Comparison of ENCODE assay signal across 1 cellular context in the genomic region with DNA sequence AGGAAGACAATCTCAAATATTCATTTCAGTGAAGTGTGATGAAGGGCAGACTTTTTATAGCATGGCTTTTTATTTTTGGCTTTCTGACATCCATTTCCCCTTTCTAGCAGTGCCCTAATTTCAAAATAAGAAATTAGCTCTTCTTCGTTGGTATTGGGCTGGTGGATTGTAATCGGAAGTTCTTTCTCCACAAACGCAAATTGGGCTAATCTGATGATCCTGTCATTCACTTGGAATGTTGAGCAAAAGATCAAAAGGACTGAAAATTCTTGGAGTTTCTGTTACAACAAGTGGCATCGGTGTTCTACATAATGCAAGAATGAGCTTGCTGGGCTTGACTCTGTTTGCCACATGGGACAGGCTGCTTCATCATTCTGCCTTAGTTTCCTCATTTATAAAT.
A peak's percentile ranks its signal among the peaks of the same experiment; 100 is the strongest.
TF ChIP-seq lines count a peak whose summit lies in the region.

No MANE protein-coding gene starts in this region.

TF ChIP-seq in HepG2, 621 proteins besides CTCF, POLR2A, EP300 and RAD21 (continued from another document and continues in another):
- TF ChIP-seq, protein P1, sequence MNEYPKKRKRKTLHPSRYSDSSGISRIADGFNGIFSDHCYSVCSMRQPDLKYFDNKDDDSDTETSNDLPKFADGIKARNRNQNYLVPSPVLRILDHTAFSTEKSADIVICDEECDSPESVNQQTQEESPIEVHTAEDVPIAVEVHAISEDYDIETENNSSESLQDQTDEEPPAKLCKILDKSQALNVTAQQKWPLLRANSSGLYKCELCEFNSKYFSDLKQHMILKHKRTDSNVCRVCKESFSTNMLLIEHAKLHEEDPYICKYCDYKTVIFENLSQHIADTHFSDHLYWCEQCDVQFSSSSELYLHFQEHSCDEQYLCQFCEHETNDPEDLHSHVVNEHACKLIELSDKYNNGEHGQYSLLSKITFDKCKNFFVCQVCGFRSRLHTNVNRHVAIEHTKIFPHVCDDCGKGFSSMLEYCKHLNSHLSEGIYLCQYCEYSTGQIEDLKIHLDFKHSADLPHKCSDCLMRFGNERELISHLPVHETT (CRISPR knock-in tag; conservative IDR thresholded peaks at IDR 0.05), result no peak
- TF ChIP-seq KAT8 (CRISPR knock-in tag; IDR thresholded peaks at IDR 0.05) (no peak), IRX3 (CRISPR knock-in tag; IDR thresholded peaks at IDR 0.05; ENCODE audit: borderline replicate concordance, low read depth) (no peak), HNRNPK (IDR thresholded peaks at IDR 0.05; ENCODE audit: low read depth, low read length, poor library complexity, severe bottlenecking) (no peak), HMG20A (CRISPR knock-in tag; IDR thresholded peaks at IDR 0.05; ENCODE audit: borderline replicate concordance) (peak; percentile 42; the same call in 1 of the 2 replicates), CREM (IDR thresholded peaks at IDR 0.05) (peak; percentile 34; the same call in 1 of the 2 replicates), CREM (CRISPR knock-in tag; IDR thresholded peaks at IDR 0.05) (no peak), PAX8 (CRISPR knock-in tag; IDR thresholded peaks at IDR 0.05; ENCODE audit: borderline replicate concordance) (no peak), MED13 (CRISPR knock-in tag; IDR thresholded peaks at IDR 0.05) (0 out of 2 replicates have a peak, but pooled peaks have one; percentile 53), GATAD2A (CRISPR knock-in tag; IDR thresholded peaks at IDR 0.05) (no peak), SAFB2 (CRISPR knock-in tag; IDR thresholded peaks at IDR 0.05; ENCODE audit: borderline replicate concordance, low read depth) (no peak), HIVEP1 (CRISPR knock-in tag; IDR thresholded peaks at IDR 0.05) (no peak), RARA (CRISPR knock-in tag; IDR thresholded peaks at IDR 0.05) (peak; percentile 19; the same call in 1 of the 2 replicates), ZMYM3 (CRISPR knock-in tag; IDR thresholded peaks at IDR 0.05) (no peak), BCL6 (CRISPR knock-in tag; IDR thresholded peaks at IDR 0.05) (peak; percentile 57), NCOA2 (CRISPR knock-in tag; IDR thresholded peaks at IDR 0.05) (peak; percentile 66), RFXAP (CRISPR knock-in tag; IDR thresholded peaks at IDR 0.05; ENCODE audit: borderline replicate concordance) (no peak), ZNF644 (CRISPR knock-in tag; IDR thresholded peaks at IDR 0.05; ENCODE audit: low read depth) (peak; percentile 53), ZNF550 (CRISPR knock-in tag; IDR thresholded peaks at IDR 0.05; ENCODE audit: borderline replicate concordance) (no peak), ZNF274 (CRISPR knock-in tag; IDR thresholded peaks at IDR 0.05) (no peak), SNAPC2 (CRISPR knock-in tag; IDR thresholded peaks at IDR 0.05) (no peak)
- TF ChIP-seq, protein P2, sequence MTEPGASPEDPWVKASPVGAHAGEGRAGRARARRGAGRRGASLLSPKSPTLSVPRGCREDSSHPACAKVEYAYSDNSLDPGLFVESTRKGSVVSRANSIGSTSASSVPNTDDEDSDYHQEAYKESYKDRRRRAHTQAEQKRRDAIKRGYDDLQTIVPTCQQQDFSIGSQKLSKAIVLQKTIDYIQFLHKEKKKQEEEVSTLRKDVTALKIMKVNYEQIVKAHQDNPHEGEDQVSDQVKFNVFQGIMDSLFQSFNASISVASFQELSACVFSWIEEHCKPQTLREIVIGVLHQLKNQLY (CRISPR knock-in tag; IDR thresholded peaks at IDR 0.05), result no peak
- TF ChIP-seq, protein P3, sequence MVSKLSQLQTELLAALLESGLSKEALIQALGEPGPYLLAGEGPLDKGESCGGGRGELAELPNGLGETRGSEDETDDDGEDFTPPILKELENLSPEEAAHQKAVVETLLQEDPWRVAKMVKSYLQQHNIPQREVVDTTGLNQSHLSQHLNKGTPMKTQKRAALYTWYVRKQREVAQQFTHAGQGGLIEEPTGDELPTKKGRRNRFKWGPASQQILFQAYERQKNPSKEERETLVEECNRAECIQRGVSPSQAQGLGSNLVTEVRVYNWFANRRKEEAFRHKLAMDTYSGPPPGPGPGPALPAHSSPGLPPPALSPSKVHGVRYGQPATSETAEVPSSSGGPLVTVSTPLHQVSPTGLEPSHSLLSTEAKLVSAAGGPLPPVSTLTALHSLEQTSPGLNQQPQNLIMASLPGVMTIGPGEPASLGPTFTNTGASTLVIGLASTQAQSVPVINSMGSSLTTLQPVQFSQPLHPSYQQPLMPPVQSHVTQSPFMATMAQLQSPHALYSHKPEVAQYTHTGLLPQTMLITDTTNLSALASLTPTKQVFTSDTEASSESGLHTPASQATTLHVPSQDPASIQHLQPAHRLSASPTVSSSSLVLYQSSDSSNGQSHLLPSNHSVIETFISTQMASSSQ (IDR thresholded peaks at IDR 0.05; ENCODE audit: low read depth), result no peak
- TF ChIP-seq, protein P3 (CRISPR knock-in tag; IDR thresholded peaks at IDR 0.05; ENCODE audit: borderline replicate concordance), result no peak
- TF ChIP-seq, protein P4, sequence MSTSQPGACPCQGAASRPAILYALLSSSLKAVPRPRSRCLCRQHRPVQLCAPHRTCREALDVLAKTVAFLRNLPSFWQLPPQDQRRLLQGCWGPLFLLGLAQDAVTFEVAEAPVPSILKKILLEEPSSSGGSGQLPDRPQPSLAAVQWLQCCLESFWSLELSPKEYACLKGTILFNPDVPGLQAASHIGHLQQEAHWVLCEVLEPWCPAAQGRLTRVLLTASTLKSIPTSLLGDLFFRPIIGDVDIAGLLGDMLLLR (CRISPR knock-in tag; IDR thresholded peaks at IDR 0.05), result no peak
- TF ChIP-seq, protein P5, sequence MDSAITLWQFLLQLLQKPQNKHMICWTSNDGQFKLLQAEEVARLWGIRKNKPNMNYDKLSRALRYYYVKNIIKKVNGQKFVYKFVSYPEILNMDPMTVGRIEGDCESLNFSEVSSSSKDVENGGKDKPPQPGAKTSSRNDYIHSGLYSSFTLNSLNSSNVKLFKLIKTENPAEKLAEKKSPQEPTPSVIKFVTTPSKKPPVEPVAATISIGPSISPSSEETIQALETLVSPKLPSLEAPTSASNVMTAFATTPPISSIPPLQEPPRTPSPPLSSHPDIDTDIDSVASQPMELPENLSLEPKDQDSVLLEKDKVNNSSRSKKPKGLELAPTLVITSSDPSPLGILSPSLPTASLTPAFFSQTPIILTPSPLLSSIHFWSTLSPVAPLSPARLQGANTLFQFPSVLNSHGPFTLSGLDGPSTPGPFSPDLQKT (CRISPR knock-in tag; IDR thresholded peaks at IDR 0.05; ENCODE audit: borderline replicate concordance), result no peak
- TF ChIP-seq, protein P6, sequence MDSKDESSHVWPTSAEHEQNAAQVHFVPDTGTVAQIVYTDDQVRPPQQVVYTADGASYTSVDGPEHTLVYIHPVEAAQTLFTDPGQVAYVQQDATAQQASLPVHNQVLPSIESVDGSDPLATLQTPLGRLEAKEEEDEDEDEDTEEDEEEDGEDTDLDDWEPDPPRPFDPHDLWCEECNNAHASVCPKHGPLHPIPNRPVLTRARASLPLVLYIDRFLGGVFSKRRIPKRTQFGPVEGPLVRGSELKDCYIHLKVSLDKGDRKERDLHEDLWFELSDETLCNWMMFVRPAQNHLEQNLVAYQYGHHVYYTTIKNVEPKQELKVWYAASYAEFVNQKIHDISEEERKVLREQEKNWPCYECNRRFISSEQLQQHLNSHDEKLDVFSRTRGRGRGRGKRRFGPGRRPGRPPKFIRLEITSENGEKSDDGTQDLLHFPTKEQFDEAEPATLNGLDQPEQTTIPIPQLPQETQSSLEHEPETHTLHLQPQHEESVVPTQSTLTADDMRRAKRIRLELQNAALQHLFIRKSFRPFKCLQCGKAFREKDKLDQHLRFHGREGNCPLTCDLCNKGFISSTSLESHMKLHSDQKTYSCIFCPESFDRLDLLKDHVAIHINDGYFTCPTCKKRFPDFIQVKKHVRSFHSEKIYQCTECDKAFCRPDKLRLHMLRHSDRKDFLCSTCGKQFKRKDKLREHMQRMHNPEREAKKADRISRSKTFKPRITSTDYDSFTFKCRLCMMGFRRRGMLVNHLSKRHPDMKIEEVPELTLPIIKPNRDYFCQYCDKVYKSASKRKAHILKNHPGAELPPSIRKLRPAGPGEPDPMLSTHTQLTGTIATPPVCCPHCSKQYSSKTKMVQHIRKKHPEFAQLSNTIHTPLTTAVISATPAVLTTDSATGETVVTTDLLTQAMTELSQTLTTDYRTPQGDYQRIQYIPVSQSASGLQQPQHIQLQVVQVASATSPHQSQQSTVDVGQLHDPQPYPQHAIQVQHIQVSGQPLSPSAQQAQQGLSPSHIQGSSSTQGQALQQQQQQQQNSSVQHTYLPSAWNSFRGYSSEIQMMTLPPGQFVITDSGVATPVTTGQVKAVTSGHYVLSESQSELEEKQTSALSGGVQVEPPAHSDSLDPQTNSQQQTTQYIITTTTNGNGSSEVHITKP (CRISPR knock-in tag; IDR thresholded peaks at IDR 0.05; ENCODE audit: low read depth), result no peak
- TF ChIP-seq, protein P7, sequence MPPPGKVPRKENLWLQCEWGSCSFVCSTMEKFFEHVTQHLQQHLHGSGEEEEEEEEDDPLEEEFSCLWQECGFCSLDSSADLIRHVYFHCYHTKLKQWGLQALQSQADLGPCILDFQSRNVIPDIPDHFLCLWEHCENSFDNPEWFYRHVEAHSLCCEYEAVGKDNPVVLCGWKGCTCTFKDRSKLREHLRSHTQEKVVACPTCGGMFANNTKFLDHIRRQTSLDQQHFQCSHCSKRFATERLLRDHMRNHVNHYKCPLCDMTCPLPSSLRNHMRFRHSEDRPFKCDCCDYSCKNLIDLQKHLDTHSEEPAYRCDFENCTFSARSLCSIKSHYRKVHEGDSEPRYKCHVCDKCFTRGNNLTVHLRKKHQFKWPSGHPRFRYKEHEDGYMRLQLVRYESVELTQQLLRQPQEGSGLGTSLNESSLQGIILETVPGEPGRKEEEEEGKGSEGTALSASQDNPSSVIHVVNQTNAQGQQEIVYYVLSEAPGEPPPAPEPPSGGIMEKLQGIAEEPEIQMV (CRISPR knock-in tag; IDR thresholded peaks at IDR 0.05; ENCODE audit: low read depth), result no peak
- TF ChIP-seq, protein P8, sequence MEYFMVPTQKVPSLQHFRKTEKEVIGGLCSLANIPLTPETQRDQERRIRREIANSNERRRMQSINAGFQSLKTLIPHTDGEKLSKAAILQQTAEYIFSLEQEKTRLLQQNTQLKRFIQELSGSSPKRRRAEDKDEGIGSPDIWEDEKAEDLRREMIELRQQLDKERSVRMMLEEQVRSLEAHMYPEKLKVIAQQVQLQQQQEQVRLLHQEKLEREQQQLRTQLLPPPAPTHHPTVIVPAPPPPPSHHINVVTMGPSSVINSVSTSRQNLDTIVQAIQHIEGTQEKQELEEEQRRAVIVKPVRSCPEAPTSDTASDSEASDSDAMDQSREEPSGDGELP (IDR thresholded peaks at IDR 0.05; ENCODE audit: borderline replicate concordance, low read depth), result no peak
- TF ChIP-seq, protein P9, sequence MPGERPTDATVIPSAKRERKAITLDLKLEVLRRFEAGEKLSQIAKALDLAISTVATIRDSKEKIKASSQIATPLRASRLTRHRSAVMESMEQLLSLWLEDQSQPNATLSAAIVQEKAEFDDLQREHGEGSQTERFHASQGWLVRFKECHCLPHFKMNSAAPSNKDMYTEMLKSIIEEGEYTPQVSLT (CRISPR knock-in tag; IDR thresholded peaks at IDR 0.05; ENCODE audit: borderline replicate concordance, low read depth), result no peak
- TF ChIP-seq, protein P10, sequence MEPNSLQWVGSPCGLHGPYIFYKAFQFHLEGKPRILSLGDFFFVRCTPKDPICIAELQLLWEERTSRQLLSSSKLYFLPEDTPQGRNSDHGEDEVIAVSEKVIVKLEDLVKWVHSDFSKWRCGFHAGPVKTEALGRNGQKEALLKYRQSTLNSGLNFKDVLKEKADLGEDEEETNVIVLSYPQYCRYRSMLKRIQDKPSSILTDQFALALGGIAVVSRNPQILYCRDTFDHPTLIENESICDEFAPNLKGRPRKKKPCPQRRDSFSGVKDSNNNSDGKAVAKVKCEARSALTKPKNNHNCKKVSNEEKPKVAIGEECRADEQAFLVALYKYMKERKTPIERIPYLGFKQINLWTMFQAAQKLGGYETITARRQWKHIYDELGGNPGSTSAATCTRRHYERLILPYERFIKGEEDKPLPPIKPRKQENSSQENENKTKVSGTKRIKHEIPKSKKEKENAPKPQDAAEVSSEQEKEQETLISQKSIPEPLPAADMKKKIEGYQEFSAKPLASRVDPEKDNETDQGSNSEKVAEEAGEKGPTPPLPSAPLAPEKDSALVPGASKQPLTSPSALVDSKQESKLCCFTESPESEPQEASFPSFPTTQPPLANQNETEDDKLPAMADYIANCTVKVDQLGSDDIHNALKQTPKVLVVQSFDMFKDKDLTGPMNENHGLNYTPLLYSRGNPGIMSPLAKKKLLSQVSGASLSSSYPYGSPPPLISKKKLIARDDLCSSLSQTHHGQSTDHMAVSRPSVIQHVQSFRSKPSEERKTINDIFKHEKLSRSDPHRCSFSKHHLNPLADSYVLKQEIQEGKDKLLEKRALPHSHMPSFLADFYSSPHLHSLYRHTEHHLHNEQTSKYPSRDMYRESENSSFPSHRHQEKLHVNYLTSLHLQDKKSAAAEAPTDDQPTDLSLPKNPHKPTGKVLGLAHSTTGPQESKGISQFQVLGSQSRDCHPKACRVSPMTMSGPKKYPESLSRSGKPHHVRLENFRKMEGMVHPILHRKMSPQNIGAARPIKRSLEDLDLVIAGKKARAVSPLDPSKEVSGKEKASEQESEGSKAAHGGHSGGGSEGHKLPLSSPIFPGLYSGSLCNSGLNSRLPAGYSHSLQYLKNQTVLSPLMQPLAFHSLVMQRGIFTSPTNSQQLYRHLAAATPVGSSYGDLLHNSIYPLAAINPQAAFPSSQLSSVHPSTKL (CRISPR knock-in tag; IDR thresholded peaks at IDR 0.05), result peak; percentile 68
- TF ChIP-seq, protein P11, sequence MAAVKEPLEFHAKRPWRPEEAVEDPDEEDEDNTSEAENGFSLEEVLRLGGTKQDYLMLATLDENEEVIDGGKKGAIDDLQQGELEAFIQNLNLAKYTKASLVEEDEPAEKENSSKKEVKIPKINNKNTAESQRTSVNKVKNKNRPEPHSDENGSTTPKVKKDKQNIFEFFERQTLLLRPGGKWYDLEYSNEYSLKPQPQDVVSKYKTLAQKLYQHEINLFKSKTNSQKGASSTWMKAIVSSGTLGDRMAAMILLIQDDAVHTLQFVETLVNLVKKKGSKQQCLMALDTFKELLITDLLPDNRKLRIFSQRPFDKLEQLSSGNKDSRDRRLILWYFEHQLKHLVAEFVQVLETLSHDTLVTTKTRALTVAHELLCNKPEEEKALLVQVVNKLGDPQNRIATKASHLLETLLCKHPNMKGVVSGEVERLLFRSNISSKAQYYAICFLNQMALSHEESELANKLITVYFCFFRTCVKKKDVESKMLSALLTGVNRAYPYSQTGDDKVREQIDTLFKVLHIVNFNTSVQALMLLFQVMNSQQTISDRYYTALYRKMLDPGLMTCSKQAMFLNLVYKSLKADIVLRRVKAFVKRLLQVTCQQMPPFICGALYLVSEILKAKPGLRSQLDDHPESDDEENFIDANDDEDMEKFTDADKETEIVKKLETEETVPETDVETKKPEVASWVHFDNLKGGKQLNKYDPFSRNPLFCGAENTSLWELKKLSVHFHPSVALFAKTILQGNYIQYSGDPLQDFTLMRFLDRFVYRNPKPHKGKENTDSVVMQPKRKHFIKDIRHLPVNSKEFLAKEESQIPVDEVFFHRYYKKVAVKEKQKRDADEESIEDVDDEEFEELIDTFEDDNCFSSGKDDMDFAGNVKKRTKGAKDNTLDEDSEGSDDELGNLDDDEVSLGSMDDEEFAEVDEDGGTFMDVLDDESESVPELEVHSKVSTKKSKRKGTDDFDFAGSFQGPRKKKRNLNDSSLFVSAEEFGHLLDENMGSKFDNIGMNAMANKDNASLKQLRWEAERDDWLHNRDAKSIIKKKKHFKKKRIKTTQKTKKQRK (IDR thresholded peaks at IDR 0.05; ENCODE audit: low read length), result no peak
